Comparison of ENCODE assay signal across 19 cellular contexts in the genomic region with DNA sequence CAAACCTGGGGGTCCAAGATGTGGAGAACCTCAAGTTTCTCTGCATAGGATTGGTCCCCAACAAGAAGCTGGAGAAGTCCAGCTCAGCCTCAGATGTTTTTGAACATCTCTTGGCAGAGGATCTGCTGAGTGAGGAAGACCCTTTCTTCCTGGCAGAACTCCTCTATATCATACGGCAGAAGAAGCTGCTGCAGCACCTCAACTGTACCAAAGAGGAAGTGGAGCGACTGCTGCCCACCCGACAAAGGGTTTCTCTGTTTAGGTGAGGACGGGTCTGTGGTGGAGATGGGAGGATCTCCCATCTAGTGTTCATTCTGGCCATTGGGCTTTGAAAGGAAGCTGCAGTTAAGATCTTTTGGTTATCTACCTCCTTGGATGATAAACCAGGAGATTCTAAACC. TPM values are rescaled to one million over a fixed set of nuclear protein-coding genes. Genes with fewer than 3 reads are reported as not detected.
DNase-seq lines count a peak whose midpoint lies in the region; ATAC-seq and TF ChIP-seq lines count a peak whose summit lies in the region.
"Had no signal": no experiment of that assay in that cellular context is flagged by ENCODE, and none has a peak within 500 bp of the region (broad histone marks: within the 10 kb centered on the region; RNA-seq: fewer than 3 reads in every experiment).

No MANE protein-coding gene starts in this region.

- H3K9me3 Mint-ChIP-seq in T-helper 1 cell treated with Interleukin-12 subunit alpha and Interleukin-12 subunit beta and Interleukin-4 antibody, amounts not matched to agents 30 μg/mL and 1 μg/mL, for 36 hours: peaks cover 4% of the 10 kb centered on the region
- H3K9me3 Mint-ChIP-seq in activated T-helper 2 cell treated with anti-CD3 and anti-CD28 coated beads, Interferon-gamma antibody, Interleukin-2, Interleukin-4, amounts not matched to agents 10 μg/mL and 5 μg/mL and 100 μg/mL, durations not matched to agents 14 hours and 24 hours and 36 hours: peaks cover 4% of the 10 kb centered on the region
- H3K9me3 Mint-ChIP-seq in naive thymus-derived CD8-positive, alpha-beta T cell: peaks cover 0 to 2% (median 0%) of the 10 kb centered on the region in 9 donors

- H3K36me3 ChIP-seq in KOPT-K1 (ENCODE audit: insufficient read depth, low read length): peaks cover 48% of the 10 kb centered on the region
- peaks cover 0 to 41% of the 10 kb centered on the region in 2 donors for H3K36me3 ChIP-seq in left lung
- H3K36me3 ChIP-seq in osteoblast (ENCODE audit: insufficient read depth, low read length): no peaks in the 10 kb centered on the region
- H3K36me3 ChIP-seq: HAP-1, thyroid gland had no signal

- H3K27me3 Mint-ChIP-seq in T-helper 1 cell treated with Interleukin-12 subunit alpha and Interleukin-12 subunit beta and Interleukin-4 antibody, amounts not matched to agents 30 μg/mL and 1 μg/mL, for 36 hours (ENCODE audit: low read depth): no peaks in the 10 kb centered on the region
- no peaks in the 10 kb centered on the region for H3K27me3 Mint-ChIP-seq in activated T-helper 2 cell treated with anti-CD3 and anti-CD28 coated beads, Interferon-gamma antibody, Interleukin-2, Interleukin-4, amounts not matched to agents 10 μg/mL and 5 μg/mL and 100 μg/mL, durations not matched to agents 14 hours and 24 hours and 36 hours (ENCODE audit: low read depth)
- H3K27me3 Mint-ChIP-seq in naive thymus-derived CD8-positive, alpha-beta T cell: no peaks in the 10 kb centered on the region

- H3K4me3 ChIP-seq in left lung (peak overlapping the region in 1 of 2 donors; percentile 64), osteoblast (ENCODE audit: insufficient read depth, low read length) (no peak overlapping the region)
- H3K4me3 ChIP-seq: HAP-1, thyroid gland had no signal

- H3K27ac ChIP-seq in KOPT-K1 (ENCODE audit: low read depth, low read length, poor library complexity, severe bottlenecking): peak overlapping the region; percentile 84
- no peak overlapping the region for H3K27ac ChIP-seq in left lung
- no peak overlapping the region for H3K27ac ChIP-seq in osteoblast (ENCODE audit: low read depth, low read length)
- H3K27ac ChIP-seq: 22Rv1 had no signal

- POLR2A ChIA-PET in naive thymus-derived CD8-positive, alpha-beta T cell (lab: Charles Lee): interaction anchor here (0.9 to 1.5 kb wide), 5 partner anchors 8 to 75 kb away, joined by 3 to 17 read pairs (median 5); a partner anchor contains a TSS

- intact Hi-C loops in activated T-helper 2 cell treated with anti-CD3 and anti-CD28 coated beads, Interferon-gamma antibody, Interleukin-2, Interleukin-4, amounts not matched to agents 10 μg/mL and 5 μg/mL and 100 μg/mL, durations not matched to agents 14 hours and 24 hours and 36 hours (cut with micrococcal nuclease): loop anchor here (10.0 kb wide), 1 partner anchor 601 kb away; a partner anchor contains a TSS
- intact Hi-C loops in left lung (cut with DNase I): no loop called here

- no peak for TF ChIP-seq CTCF in left lung (IDR thresholded peaks at IDR 0.05)
- TF ChIP-seq CTCF in osteoblast (IDR thresholded peaks at IDR 0.05; ENCODE audit: extremely low read depth, low read depth, low read length): no peak

- H3K79me2 ChIP-seq in osteoblast (ENCODE audit: insufficient read depth, low read length): no peaks in the 10 kb centered on the region

- DNase-seq in T-helper 1 cell (no peak), left lung (no peak), osteoblast (ENCODE audit: insufficient read length, low spot score, missing footprints) (no peak)
- no peak for DNase-seq in activated T-helper 2 cell treated with anti-CD3 and anti-CD28 coated beads, Interferon-gamma antibody, Interleukin-2, Interleukin-4, amounts not matched to agents 10 μg/mL and 5 μg/mL and 100 μg/mL, durations not matched to agents 14 hours and 24 hours and 36 hours (ENCODE audit: low spot score)
- no peak for DNase-seq in naive thymus-derived CD8-positive, alpha-beta T cell
- DNase-seq: activated gamma-delta T cell; Calu3; central memory CD4-positive, alpha-beta T cell; hypothalamus; NCI-H2081; occipital lobe; thyroid gland had no signal

- no peaks in the 10 kb centered on the region for H4K20me1 ChIP-seq in osteoblast (ENCODE audit: insufficient read depth, low read length)

- H3K4me3 Mint-ChIP-seq in T-helper 1 cell treated with Interleukin-12 subunit alpha and Interleukin-12 subunit beta and Interleukin-4 antibody, amounts not matched to agents 30 μg/mL and 1 μg/mL, for 36 hours: peak overlapping the region; percentile 98
- peak overlapping the region; percentile 96 for H3K4me3 Mint-ChIP-seq in activated T-helper 2 cell treated with anti-CD3 and anti-CD28 coated beads, Interferon-gamma antibody, Interleukin-2, Interleukin-4, amounts not matched to agents 10 μg/mL and 5 μg/mL and 100 μg/mL, durations not matched to agents 14 hours and 24 hours and 36 hours (ENCODE audit: low read depth)
- peak overlapping the region; percentile 94 to 99 (median 98) for H3K4me3 Mint-ChIP-seq in naive thymus-derived CD8-positive, alpha-beta T cell
- H3K4me3 Mint-ChIP-seq: WTC11 had no signal

- H3K4me1 Mint-ChIP-seq in T-helper 1 cell treated with Interleukin-12 subunit alpha and Interleukin-12 subunit beta and Interleukin-4 antibody, amounts not matched to agents 30 μg/mL and 1 μg/mL, for 36 hours (ENCODE audit: low read depth): peaks cover 58% of the 10 kb centered on the region
- H3K4me1 Mint-ChIP-seq in activated T-helper 2 cell treated with anti-CD3 and anti-CD28 coated beads, Interferon-gamma antibody, Interleukin-2, Interleukin-4, amounts not matched to agents 10 μg/mL and 5 μg/mL and 100 μg/mL, durations not matched to agents 14 hours and 24 hours and 36 hours (ENCODE audit: low read depth): peaks cover 47% of the 10 kb centered on the region
- peaks cover 22 to 75% (median 59%) of the 10 kb centered on the region in 4 donors for H3K4me1 Mint-ChIP-seq in naive thymus-derived CD8-positive, alpha-beta T cell

- H3K27me3 ChIP-seq in left lung (no peaks in the 10 kb centered on the region), osteoblast (ENCODE audit: insufficient read depth, low read length) (no peaks in the 10 kb centered on the region)
- H3K27me3 ChIP-seq: thyroid gland had no signal

- peak overlapping the region; percentile 36 for H3K27ac Mint-ChIP-seq in T-helper 1 cell treated with Interleukin-12 subunit alpha and Interleukin-12 subunit beta and Interleukin-4 antibody, amounts not matched to agents 30 μg/mL and 1 μg/mL, for 36 hours
- peak overlapping the region; percentile 93 for H3K27ac Mint-ChIP-seq in activated T-helper 2 cell treated with anti-CD3 and anti-CD28 coated beads, Interferon-gamma antibody, Interleukin-2, Interleukin-4, amounts not matched to agents 10 μg/mL and 5 μg/mL and 100 μg/mL, durations not matched to agents 14 hours and 24 hours and 36 hours
- peak overlapping the region; percentile 85 to 97 (median 94) for H3K27ac Mint-ChIP-seq in naive thymus-derived CD8-positive, alpha-beta T cell
- H3K27ac Mint-ChIP-seq: WTC11 had no signal

- H3K4me1 ChIP-seq in left lung (peaks cover 4 to 56% of the 10 kb centered on the region in 2 donors), osteoblast (ENCODE audit: insufficient read depth, low read length) (no peaks in the 10 kb centered on the region)

- H3K36me3 Mint-ChIP-seq in T-helper 1 cell treated with Interleukin-12 subunit alpha and Interleukin-12 subunit beta and Interleukin-4 antibody, amounts not matched to agents 30 μg/mL and 1 μg/mL, for 36 hours (ENCODE audit: low read depth): peaks cover 40% of the 10 kb centered on the region
- H3K36me3 Mint-ChIP-seq in activated T-helper 2 cell treated with anti-CD3 and anti-CD28 coated beads, Interferon-gamma antibody, Interleukin-2, Interleukin-4, amounts not matched to agents 10 μg/mL and 5 μg/mL and 100 μg/mL, durations not matched to agents 14 hours and 24 hours and 36 hours (ENCODE audit: low read depth): peaks cover 57% of the 10 kb centered on the region
- peaks cover 4 to 48% (median 25%) of the 10 kb centered on the region in 3 donors for H3K36me3 Mint-ChIP-seq in naive thymus-derived CD8-positive, alpha-beta T cell

- ATAC-seq in naive thymus-derived CD8-positive, alpha-beta T cell: peak in 1 of 2 donors; percentile 28
- ATAC-seq in left lung (no peak), HG03280 (IDR thresholded peaks at IDR 0.05; ENCODE audit: unreplicated experiment) (no peak)
- ATAC-seq: Right ventricle myocardium inferior, WTC11 had no signal

- H3K9me3 ChIP-seq in KOPT-K1 (ENCODE audit: insufficient read depth, low read length, poor library complexity, severe bottlenecking) (no peaks in the 10 kb centered on the region), left lung (peaks cover 0 to 1% of the 10 kb centered on the region in 2 donors), osteoblast (ENCODE audit: low read depth, low read length) (no peaks in the 10 kb centered on the region)
- H3K9me3 ChIP-seq: HAP-1, thyroid gland had no signal

- H2AFZ ChIP-seq in osteoblast (ENCODE audit: low read length): no peak overlapping the region

- H3K4me2 ChIP-seq in osteoblast (ENCODE audit: insufficient read depth, low read length): no peak overlapping the region

RNA-seq across cellular contexts. Expression of a gene that starts 2.9 kb away (rescaled TPM):
- 14.3 and 17.3 TPM in 2 replicates for total RNA-seq in activated T-helper 2 cell treated with anti-CD3 and anti-CD28 coated beads, Interferon-gamma antibody, Interleukin-2, Interleukin-4, amounts not matched to agents 10 μg/mL and 5 μg/mL and 100 μg/mL, durations not matched to agents 14 hours and 24 hours and 36 hours
- 10 to 100 TPM; 47.2 to 48.1 TPM for total RNA-seq in naive thymus-derived CD8-positive, alpha-beta T cell
- polyA plus RNA-seq in naive thymus-derived CD8-positive, alpha-beta T cell: 10 to 100 TPM in 2 of 3 donors, 1 to 10 TPM in 1; 8.6 to 17.5 (median 14.6) TPM
- total RNA-seq in left lung: 10 to 100 TPM; 30.3 to 31.5 TPM
- 3.3 and 4.4 TPM in 2 replicates for total RNA-seq in osteoblast

Comparison
In these comparisons a context has a peak if more than half of its experiments do, and no peak if none do; other contexts are left out.
1. H3K27ac Mint-ChIP-seq: peak in every context shown above with its lines; median percentile 94 in naive thymus-derived CD8-positive, alpha-beta T cell; 93 in activated T-helper 2 cell treated with anti-CD3 and anti-CD28 coated beads, Interferon-gamma antibody, Interleukin-2, Interleukin-4, amounts not matched to agents 10 μg/mL and 5 μg/mL and 100 μg/mL, durations not matched to agents 14 hours and 24 hours and 36 hours; 36 in T-helper 1 cell treated with Interleukin-12 subunit alpha and Interleukin-12 subunit beta and Interleukin-4 antibody, amounts not matched to agents 30 μg/mL and 1 μg/mL, for 36 hours.